In the genomic region with DNA sequence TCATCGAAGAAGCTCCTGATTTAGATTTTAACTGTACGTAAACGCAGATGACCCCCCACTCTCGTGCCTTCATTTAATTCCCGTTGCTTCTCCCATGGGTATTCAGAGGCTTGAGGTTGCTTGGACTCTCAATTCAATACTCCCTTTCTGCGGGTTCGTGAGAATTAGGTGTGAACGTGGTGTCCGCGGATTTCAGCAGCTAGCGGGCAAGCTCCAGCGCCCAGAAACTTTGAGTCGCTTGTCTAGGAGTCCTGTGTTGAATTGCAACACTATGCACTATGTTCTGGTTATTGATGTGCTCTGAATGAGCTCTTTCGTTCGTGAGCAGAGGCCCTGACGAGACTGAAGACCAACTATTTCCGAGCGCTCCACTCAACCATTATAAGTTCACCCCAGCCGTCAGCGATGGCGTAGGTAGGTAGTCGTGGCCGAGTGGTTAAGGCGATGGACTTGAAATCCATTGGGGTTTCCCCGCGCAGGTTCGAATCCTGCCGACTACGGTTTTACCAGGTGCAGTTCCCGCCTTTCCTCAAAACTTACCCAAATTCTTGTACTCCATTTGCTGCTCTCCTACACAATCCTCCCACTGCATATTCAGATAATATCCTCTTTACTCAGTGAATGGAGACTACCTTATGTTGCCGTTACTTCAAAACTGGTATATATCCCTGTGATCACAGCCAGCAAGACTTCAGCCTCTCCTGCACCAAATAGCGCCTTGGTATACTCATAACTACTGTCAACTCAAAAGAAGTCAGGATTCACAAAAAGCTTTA, we compare ENCODE assay signal across 8 cellular contexts.
DNase-seq lines count a peak whose midpoint lies in the region; ATAC-seq and TF ChIP-seq lines count a peak whose summit lies in the region.

No MANE protein-coding gene starts in this region.

- TF ChIP-seq POLR2A in esophagus muscularis mucosa (IDR thresholded peaks at IDR 0.05; ENCODE audit: low read depth) (no peak), uterus (IDR thresholded peaks at IDR 0.05) (no peak)

- no peak for TF ChIP-seq CTCF in cardiac muscle cell (IDR thresholded peaks at IDR 0.05; ENCODE audit: low read depth, low read length)
- no peak for TF ChIP-seq CTCF in Panc1 (IDR thresholded peaks at IDR 0.05)
- TF ChIP-seq CTCF in esophagus muscularis mucosa (IDR thresholded peaks at IDR 0.05): no peak
- no peak for TF ChIP-seq CTCF in uterus (IDR thresholded peaks at IDR 0.05)

- peak overlapping the region; percentile 27 for H3K4me3 ChIP-seq in cardiac muscle cell
- H3K4me3 ChIP-seq in Panc1 (ENCODE audit: low read depth in 2 of 2, low read length in 2 of 2): peak overlapping the region; percentile 81 to 92
- H3K4me3 ChIP-seq in esophagus muscularis mucosa: peak overlapping the region in 3 of 4 donors; percentile 3 to 27 (median 7)
- H3K4me3 ChIP-seq in uterus: no peak overlapping the region

- H3K4me1 ChIP-seq in cardiac muscle cell (ENCODE audit: low read depth): peaks cover 5% of the 10 kb centered on the region
- peaks cover 33% of the 10 kb centered on the region for H3K4me1 ChIP-seq in Panc1 (ENCODE audit: control insufficient read depth, insufficient read depth, low read length)
- peaks cover 0 to 15% (median 7%) of the 10 kb centered on the region in 4 donors for H3K4me1 ChIP-seq in esophagus muscularis mucosa
- H3K4me1 ChIP-seq in uterus: no peaks in the 10 kb centered on the region

- H3K9me3 ChIP-seq in cardiac muscle cell (ENCODE audit: low read depth) (no peaks in the 10 kb centered on the region), Panc1 (ENCODE audit: control insufficient read depth, insufficient read depth, low read depth, low read length) (no peaks in the 10 kb centered on the region), esophagus muscularis mucosa (no peaks in the 10 kb centered on the region), uterus (no peaks in the 10 kb centered on the region)

- ATAC-seq in Right ventricle myocardium superior (ENCODE audit: poor library complexity): no peak
- ATAC-seq in Panc1: peak; percentile 85
- ATAC-seq in HG03280 (IDR thresholded peaks at IDR 0.05; ENCODE audit: unreplicated experiment): no peak
- no peak for ATAC-seq in HG03521 (IDR thresholded peaks at IDR 0.05; ENCODE audit: unreplicated experiment)

- peaks cover 68% of the 10 kb centered on the region for H3K27me3 ChIP-seq in cardiac muscle cell
- H3K27me3 ChIP-seq in Panc1 (ENCODE audit: control insufficient read depth, insufficient read depth, low read length): peaks cover 2% of the 10 kb centered on the region; the same call in 1 of the 2 replicates
- peaks cover 0 to 97% (median 50%) of the 10 kb centered on the region in 4 donors for H3K27me3 ChIP-seq in esophagus muscularis mucosa
- peaks cover 0 to 67% of the 10 kb centered on the region in 2 donors for H3K27me3 ChIP-seq in uterus

- 6% methylated on average over 31 of the region's 32 CpGs for WGBS in esophagus muscularis mucosa

- H3K27ac ChIP-seq in cardiac muscle cell: no peak overlapping the region
- peak overlapping the region; percentile 68 for H3K27ac ChIP-seq in Panc1 (ENCODE audit: low read length)
- no peak overlapping the region for H3K27ac ChIP-seq in esophagus muscularis mucosa (replicated peaks in 1 of 4)
- no peak overlapping the region for H3K27ac ChIP-seq in uterus

- DNase-seq in cardiac muscle cell (ENCODE audit: low read depth in 1 of 2, low spot score in 1 of 2) (peak; percentile 45 to 66), Right ventricle myocardium superior (no peak), Panc1 (ENCODE audit: low read depth, low spot score) (peak; percentile 97), esophagus muscularis mucosa (ENCODE audit: extremely low spot score) (no peak), uterus (no peak)
- peak in 2 of 3 experiments; percentile 17 to 65 for DNase-seq in stimulated activated CD4-positive, alpha-beta T cell treated with anti-CD3 and anti-CD28 coated beads, TNF-alpha, amount 100 ng/mL, for 24 hours (ENCODE audit: low read depth in 3 of 3)

- CTCF ChIA-PET in Panc1 (lab: Charles Lee): interaction anchor here (0.6 kb wide), 1 partner anchor 125 kb away, joined by 4 read pairs; no protein-coding TSS in a partner anchor

- H3K36me3 ChIP-seq in cardiac muscle cell (no peaks in the 10 kb centered on the region), Panc1 (ENCODE audit: control insufficient read depth, insufficient read depth, low read length) (no peaks in the 10 kb centered on the region), esophagus muscularis mucosa (no peaks in the 10 kb centered on the region), uterus (no peaks in the 10 kb centered on the region)

- intact Hi-C loops in Right ventricle myocardium superior (cut with DNase I) (no loop called here), Panc1 (cut with micrococcal nuclease; ENCODE audit: unreplicated experiment) (loop anchor here (5.0 kb wide), 1 partner anchor 47 kb away; no protein-coding TSS in a partner anchor), esophagus muscularis mucosa (cut with DNase I) (no loop called here), uterus (cut with DNase I; ENCODE audit: low total_unique reads) (no loop called here)

- in situ Hi-C loops in Panc1 (cut with HindIII; ENCODE audit: low pct_unique_long_range_greater_than_20kb, low sequenced_read_pairs): no loop called here

- BruUV-seq in Panc1 (replicated peaks; lab: Mats Ljungman, UMichigan): no TSS peak

- no peak for TF ChIP-seq EP300 in esophagus muscularis mucosa (IDR thresholded peaks at IDR 0.05)

- POLR2A ChIA-PET in Panc1 (lab: Charles Lee): no interaction called here

Comparison
In these comparisons a context has a peak if more than half of its experiments do, and no peak if none do; other contexts are left out.
1. DNase-seq: peak in cardiac muscle cell (2 of 2), Panc1 (single experiment) and stimulated activated CD4-positive, alpha-beta T cell treated with anti-CD3 and anti-CD28 coated beads, TNF-alpha, amount 100 ng/mL, for 24 hours (2 of 3); none in Right ventricle myocardium superior (single experiment), esophagus muscularis mucosa (single experiment) and uterus (0 of 2).
2. H3K4me3 ChIP-seq: peak in cardiac muscle cell (single experiment), Panc1 (2 of 2) and esophagus muscularis mucosa (3 of 4); none in uterus (0 of 2).